ENCODE assay signal across 18 cellular contexts in the genomic region with DNA sequence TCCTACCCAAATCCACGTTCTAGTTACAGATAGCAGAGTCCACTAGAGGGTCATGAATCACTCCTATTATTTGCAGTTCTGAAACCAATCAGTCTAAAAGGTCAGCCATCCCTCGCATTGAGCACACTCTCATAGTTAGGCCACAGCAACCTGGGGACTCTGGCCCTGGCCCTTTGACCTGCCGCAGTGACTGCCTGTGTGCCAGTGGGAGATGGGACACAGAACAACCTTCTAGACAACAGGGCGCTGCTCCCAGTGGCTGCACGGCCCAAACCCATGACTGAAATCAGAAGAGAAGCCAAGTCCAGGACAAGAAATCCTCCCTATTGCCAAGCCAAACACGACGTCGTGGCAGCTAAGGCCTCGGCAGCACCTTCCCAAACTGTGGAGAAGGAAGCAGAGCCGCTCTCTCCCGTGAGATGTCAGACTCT.
DNase-seq lines count a peak whose midpoint lies in the region; ATAC-seq and TF ChIP-seq lines count a peak whose summit lies in the region.
"Had no signal": no experiment of that assay in that cellular context is flagged by ENCODE, and none has a peak within 500 bp of the region (broad histone marks: within the 10 kb centered on the region; RNA-seq: fewer than 3 reads in every experiment).

No MANE protein-coding gene starts in this region.

- CTCF ChIA-PET in naive thymus-derived CD4-positive, alpha-beta T cell (lab: Charles Lee), result no interaction called here

- no peaks in the 10 kb centered on the region for H3K4me1 Mint-ChIP-seq in brain
- peaks cover 0 to 4% (median 0%) of the 10 kb centered on the region in 7 donors for H3K4me1 Mint-ChIP-seq in naive thymus-derived CD4-positive, alpha-beta T cell

- H3K27me3 Mint-ChIP-seq in brain, result peaks cover 11% of the 10 kb centered on the region
- H3K27me3 Mint-ChIP-seq in naive thymus-derived CD4-positive, alpha-beta T cell, result peaks cover 0 to 28% (median 15%) of the 10 kb centered on the region in 5 donors

- TF ChIP-seq EP300 in gastroesophageal sphincter (IDR thresholded peaks at IDR 0.05), result no peak

- no peaks in the 10 kb centered on the region for H3K27me3 ChIP-seq in naive thymus-derived CD4-positive, alpha-beta T cell (ENCODE audit: control insufficient read depth in 2 of 2, insufficient read depth in 2 of 2, low read length in 2 of 2)
- H3K27me3 ChIP-seq in aorta (ENCODE audit: control insufficient read depth in 1 of 2, insufficient read depth in 2 of 2, low read length in 1 of 2), result no peaks in the 10 kb centered on the region
- H3K27me3 ChIP-seq in gastroesophageal sphincter, result no peaks in the 10 kb centered on the region
- H3K27me3 ChIP-seq: thyroid gland had no signal

- peak overlapping the region in 4 of 5 experiments; percentile 18 to 86 (median 68) for H3K4me3 Mint-ChIP-seq in brain
- peak overlapping the region in 9 of 10 donors; percentile 12 to 87 (median 78) for H3K4me3 Mint-ChIP-seq in naive thymus-derived CD4-positive, alpha-beta T cell

- TF ChIP-seq CTCF in brain (conservative IDR thresholded peaks at IDR 0.05), result no peak
- no peak for TF ChIP-seq CTCF in gastroesophageal sphincter (IDR thresholded peaks at IDR 0.05)

- H3K27ac Mint-ChIP-seq in brain, result no peak overlapping the region
- peak overlapping the region in 1 of 9 donors; percentile 11 for H3K27ac Mint-ChIP-seq in naive thymus-derived CD4-positive, alpha-beta T cell
- H3K27ac Mint-ChIP-seq: activated naive CD4-positive, alpha-beta T cell treated with anti-CD3 and anti-CD28 coated beads, Interleukin-2, amount 50 U/mL, for 72 hours had no signal

- no peaks in the 10 kb centered on the region for H3K9me3 Mint-ChIP-seq in brain
- no peaks in the 10 kb centered on the region for H3K9me3 Mint-ChIP-seq in naive thymus-derived CD4-positive, alpha-beta T cell
- H3K9me3 Mint-ChIP-seq: activated naive CD4-positive, alpha-beta T cell treated with anti-CD3 and anti-CD28 coated beads, Interleukin-2, amount 50 U/mL, for 72 hours had no signal

- H3K36me3 ChIP-seq in naive thymus-derived CD4-positive, alpha-beta T cell (ENCODE audit: control insufficient read depth in 2 of 3, insufficient read depth in 3 of 3, low read length in 3 of 3), result no peaks in the 10 kb centered on the region
- no peaks in the 10 kb centered on the region for H3K36me3 ChIP-seq in aorta (ENCODE audit: control insufficient read depth in 1 of 2, insufficient read depth in 2 of 2, low read length in 1 of 2)
- H3K36me3 ChIP-seq in gastroesophageal sphincter, result no peaks in the 10 kb centered on the region
- H3K36me3 ChIP-seq: thyroid gland had no signal

- ATAC-seq in left cardiac atrium (peak; percentile 22 to 29), aorta (ENCODE audit: low FRiP score) (peak; percentile 20), GM21619 (IDR thresholded peaks at IDR 0.05; ENCODE audit: unreplicated experiment) (no peak), GM21526 (IDR thresholded peaks at IDR 0.05; ENCODE audit: low FRiP score, unreplicated experiment) (no peak), gastroesophageal sphincter (no peak)
- no peak for ATAC-seq in naive thymus-derived CD4-positive, alpha-beta T cell

- H3K4me1 ChIP-seq in naive thymus-derived CD4-positive, alpha-beta T cell (ENCODE audit: control insufficient read depth in 2 of 2, insufficient read depth in 2 of 2, low read length in 2 of 2), result no peaks in the 10 kb centered on the region
- no peaks in the 10 kb centered on the region for H3K4me1 ChIP-seq in aorta (ENCODE audit: control insufficient read depth in 1 of 2, insufficient read depth in 2 of 2, low read length in 2 of 2)
- peaks cover 0 to 9% (median 2%) of the 10 kb centered on the region in 3 donors for H3K4me1 ChIP-seq in gastroesophageal sphincter

- WGBS in aorta, 2 donors, result 40 to 44% methylated on average over 11 of the region's 11 CpGs
- 76% methylated on average over 3 of the region's 11 CpGs; no CpG with 5 or more reads in 1 of the 2 donors for WGBS in gastroesophageal sphincter (ENCODE audit: low coverage in 1 of 2), 2 donors

- H3K4me3 ChIP-seq in naive thymus-derived CD4-positive, alpha-beta T cell (ENCODE audit: low read length), result no peak overlapping the region
- H3K4me3 ChIP-seq in aorta (ENCODE audit: low read length in 2 of 2) (no peak overlapping the region), gastroesophageal sphincter (no peak overlapping the region)

- intact Hi-C loops in left cardiac atrium (cut with DNase I), result loop anchor here in 1 of 2 donors (5.0 to 10.0 kb wide), 3 partner anchors 91 to 712 kb away; no protein-coding TSS in a partner anchor
- intact Hi-C loops in cardiac septum (cut with DNase I), result loop anchor here (5.0 to 10.0 kb wide), 3 partner anchors 109 to 462 kb away; no protein-coding TSS in a partner anchor
- intact Hi-C loops in naive thymus-derived CD4-positive, alpha-beta T cell (cut with micrococcal nuclease), result loop anchor here (2.0 to 10.0 kb wide), 4 partner anchors 346 to 1444 kb away; no protein-coding TSS in a partner anchor
- intact Hi-C loops in aorta (cut with DNase I), result no loop called here

- H3K27ac ChIP-seq in naive thymus-derived CD4-positive, alpha-beta T cell (ENCODE audit: low read depth, low read length), result no peak overlapping the region
- H3K27ac ChIP-seq in aorta (ENCODE audit: low read depth in 1 of 2, low read length in 2 of 2) (no peak overlapping the region), gastroesophageal sphincter (no peak overlapping the region)
- H3K27ac ChIP-seq: thyroid gland had no signal

- H3K36me3 Mint-ChIP-seq in brain, result no peaks in the 10 kb centered on the region
- no peaks in the 10 kb centered on the region for H3K36me3 Mint-ChIP-seq in naive thymus-derived CD4-positive, alpha-beta T cell
- H3K36me3 Mint-ChIP-seq: activated naive CD4-positive, alpha-beta T cell treated with anti-CD3 and anti-CD28 coated beads, Interleukin-2, amount 50 U/mL, for 72 hours had no signal

- no peak for TF ChIP-seq POLR2A in gastroesophageal sphincter (IDR thresholded peaks at IDR 0.05)

- POLR2A ChIA-PET in naive thymus-derived CD4-positive, alpha-beta T cell (lab: Charles Lee), result no interaction called here

- no peaks in the 10 kb centered on the region for H3K9me3 ChIP-seq in naive thymus-derived CD4-positive, alpha-beta T cell (ENCODE audit: control insufficient read depth in 2 of 3, low read length in 3 of 3)
- H3K9me3 ChIP-seq in aorta (ENCODE audit: control insufficient read depth, low read length) (no peaks in the 10 kb centered on the region), gastroesophageal sphincter (no peaks in the 10 kb centered on the region)
- H3K9me3 ChIP-seq: thyroid gland had no signal

- peak; percentile 31 for DNase-seq in left cardiac atrium
- no peak for DNase-seq in cardiac septum (ENCODE audit: low spot score)
- no peak for DNase-seq in naive thymus-derived CD4-positive, alpha-beta T cell
- no peak for DNase-seq in aorta
- DNase-seq: activated CD4-positive, alpha-beta T cell treated with anti-CD3 and anti-CD28 coated beads, Interleukin-2, amount 50 U/mL, for 4 hours; activated T-cell treated with anti-CD3 and anti-CD28 coated beads, Interleukin-2, amount 50 U/mL, for 1 hour; EL; islet precursor cell; Karpas-422; mesendoderm; NCI-H2107; NCI-H524 treated with DMSO at 0.1 percent for 48 hours had no signal

Comparison
In these comparisons a context has a peak if more than half of its experiments do, and no peak if none do; other contexts are left out.
1. ATAC-seq: peak in left cardiac atrium (2 of 2) and aorta (single experiment); none in naive thymus-derived CD4-positive, alpha-beta T cell (single experiment), GM21619 (single experiment), GM21526 (single experiment) and gastroesophageal sphincter (single experiment).
2. intact Hi-C loops: an anchor here in cardiac septum (5.0 to 10.0 kb wide) and naive thymus-derived CD4-positive, alpha-beta T cell (2.0 to 10.0 kb wide); none called in aorta.